In the genomic region with DNA sequence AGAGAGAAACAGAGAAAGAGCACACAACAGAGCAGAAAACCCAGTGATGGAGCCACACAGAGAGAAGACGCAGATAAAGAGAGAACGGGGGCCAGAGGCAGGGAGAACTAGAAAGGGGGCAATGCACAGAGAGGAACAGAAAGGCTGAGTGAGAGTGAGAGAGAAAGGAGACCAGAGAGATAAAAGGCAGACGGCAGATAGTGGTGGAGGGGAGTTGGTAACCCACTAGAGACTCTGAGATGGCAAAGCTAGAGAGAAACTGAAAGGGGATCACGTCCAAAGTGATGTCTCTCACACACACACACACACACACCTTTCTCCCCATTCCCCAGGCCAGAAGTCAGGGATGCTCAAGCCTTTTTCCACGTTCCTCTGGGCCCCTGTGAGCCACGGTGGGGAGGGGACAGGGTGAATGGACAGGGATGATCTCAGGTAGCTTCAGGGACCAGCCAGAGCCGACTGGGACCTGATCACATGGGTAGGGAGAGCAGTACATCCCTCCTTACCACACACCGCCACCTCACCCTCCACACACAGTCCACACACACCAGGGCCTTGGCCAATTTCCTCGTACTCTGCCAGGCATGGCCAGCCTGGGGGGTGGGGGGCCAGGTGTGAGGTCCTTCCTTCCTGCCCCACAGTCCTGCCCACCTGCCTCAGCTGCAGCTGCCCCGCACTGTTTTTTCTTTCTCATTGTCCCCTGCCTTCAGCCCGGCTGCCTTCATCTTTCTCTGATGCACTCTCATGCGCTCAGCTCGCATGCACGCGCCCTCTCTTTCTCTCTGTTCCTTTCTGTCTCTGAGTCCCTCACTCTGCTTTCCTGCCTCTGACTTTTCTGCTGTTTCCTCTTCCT, we compare ENCODE assay signal across 1 cellular context.
TF ChIP-seq lines count a peak whose summit lies in the region.

No MANE protein-coding gene starts in this region.

TF ChIP-seq in H1, 55 proteins besides CTCF, POLR2A, EP300 and RAD21:
- no peak for TF ChIP-seq TBP (IDR thresholded peaks at IDR 0.05; ENCODE audit: low read depth, low read length)
- no peak for TF ChIP-seq CHD2 (IDR thresholded peaks at IDR 0.05; ENCODE audit: low read length)
- TF ChIP-seq SP1 (IDR thresholded peaks at IDR 0.05; ENCODE audit: low read depth, low read length) = no peak
- TF ChIP-seq, protein P1, sequence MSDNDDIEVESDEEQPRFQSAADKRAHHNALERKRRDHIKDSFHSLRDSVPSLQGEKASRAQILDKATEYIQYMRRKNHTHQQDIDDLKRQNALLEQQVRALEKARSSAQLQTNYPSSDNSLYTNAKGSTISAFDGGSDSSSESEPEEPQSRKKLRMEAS (IDR thresholded peaks at IDR 0.05) = no peak
- TF ChIP-seq JUND (IDR thresholded peaks at IDR 0.05; ENCODE audit: low read length) = no peak
- no peak for TF ChIP-seq CTBP2 (IDR thresholded peaks at IDR 0.05; ENCODE audit: borderline replicate concordance, insufficient read depth, insufficient read length, low read length)
- no peak for TF ChIP-seq SIX5 (IDR thresholded peaks at IDR 0.05; ENCODE audit: low read depth, low read length)
- TF ChIP-seq SP2 (IDR thresholded peaks at IDR 0.05; ENCODE audit: low read length) = no peak
- TF ChIP-seq JUN (IDR thresholded peaks at IDR 0.05; ENCODE audit: low read depth, low read length) = no peak
- TF ChIP-seq CEBPB (IDR thresholded peaks at IDR 0.05; ENCODE audit: low read depth, low read length) = no peak
- TF ChIP-seq SAP30 (IDR thresholded peaks at IDR 0.05; ENCODE audit: insufficient read depth, insufficient replicate concordance, low read length) = no peak
- no peak for TF ChIP-seq HDAC2 (IDR thresholded peaks at IDR 0.05; ENCODE audit: borderline replicate concordance in 1 of 2, low read depth in 2 of 2, low read length in 2 of 2)
- TF ChIP-seq SUZ12 (IDR thresholded peaks at IDR 0.05; ENCODE audit: low read length) = no peak
- TF ChIP-seq KDM4A (IDR thresholded peaks at IDR 0.05; ENCODE audit: low read depth, low read length, severe bottlenecking) = no peak
- no peak for TF ChIP-seq CBX8 (IDR thresholded peaks at IDR 0.05; ENCODE audit: borderline replicate concordance, low read depth, low read length)
- no peak for TF ChIP-seq KDM1A (IDR thresholded peaks at IDR 0.05; ENCODE audit: borderline replicate concordance, low read length)
- TF ChIP-seq, protein P2, sequence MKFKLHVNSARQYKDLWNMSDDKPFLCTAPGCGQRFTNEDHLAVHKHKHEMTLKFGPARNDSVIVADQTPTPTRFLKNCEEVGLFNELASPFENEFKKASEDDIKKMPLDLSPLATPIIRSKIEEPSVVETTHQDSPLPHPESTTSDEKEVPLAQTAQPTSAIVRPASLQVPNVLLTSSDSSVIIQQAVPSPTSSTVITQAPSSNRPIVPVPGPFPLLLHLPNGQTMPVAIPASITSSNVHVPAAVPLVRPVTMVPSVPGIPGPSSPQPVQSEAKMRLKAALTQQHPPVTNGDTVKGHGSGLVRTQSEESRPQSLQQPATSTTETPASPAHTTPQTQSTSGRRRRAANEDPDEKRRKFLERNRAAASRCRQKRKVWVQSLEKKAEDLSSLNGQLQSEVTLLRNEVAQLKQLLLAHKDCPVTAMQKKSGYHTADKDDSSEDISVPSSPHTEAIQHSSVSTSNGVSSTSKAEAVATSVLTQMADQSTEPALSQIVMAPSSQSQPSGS (IDR thresholded peaks at IDR 0.05; ENCODE audit: low read length) = no peak
- TF ChIP-seq GTF2F1 (IDR thresholded peaks at IDR 0.05; ENCODE audit: borderline replicate concordance, low read depth, low read length) = no peak
- no peak for TF ChIP-seq BCL11A (IDR thresholded peaks at IDR 0.05; ENCODE audit: low read depth in 2 of 2, low read length in 2 of 2)
